ENCODE assay signal across 8 cellular contexts in the genomic region with DNA sequence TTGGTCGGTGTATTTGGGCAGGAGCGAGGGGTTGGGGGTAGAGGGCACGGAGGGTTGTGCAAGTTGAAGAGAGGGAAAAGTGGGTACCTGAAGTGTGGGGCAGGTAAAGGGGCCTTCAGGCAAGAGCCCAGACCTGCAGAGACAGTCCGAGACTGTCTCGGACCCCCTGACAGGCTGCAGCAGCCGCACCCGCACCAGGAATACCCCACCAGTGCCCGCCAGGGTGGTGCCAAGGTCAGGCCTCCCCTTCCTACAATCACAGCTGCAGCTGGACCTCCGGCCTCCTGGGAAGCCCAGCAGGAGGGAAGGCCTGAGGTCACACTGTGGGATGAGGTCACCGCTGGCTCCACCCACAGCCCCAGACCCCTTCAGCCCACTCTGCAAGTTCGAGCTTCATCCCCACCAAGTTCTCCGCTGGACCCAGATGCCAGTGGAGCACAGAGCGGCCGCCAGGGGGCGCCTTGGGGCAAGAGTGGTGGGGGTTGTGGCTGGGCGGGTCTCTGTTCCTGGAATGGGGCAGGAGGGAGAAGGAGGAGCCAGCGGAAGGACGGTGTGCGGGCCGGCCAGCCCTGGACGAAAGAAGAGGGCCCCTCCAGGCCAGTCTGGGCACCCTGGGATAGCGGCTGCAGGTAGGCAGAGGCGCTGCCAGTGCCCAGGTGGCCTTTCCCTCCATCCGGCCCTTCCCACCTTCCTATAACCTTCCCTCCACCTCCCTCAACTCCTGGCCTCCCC. TPM values are rescaled to one million over a fixed set of nuclear protein-coding genes. Genes with fewer than 3 reads are reported as not detected.
A peak's percentile ranks its signal among the peaks of the same experiment; 100 is the strongest.
DNase-seq lines count a peak whose midpoint lies in the region; ATAC-seq and TF ChIP-seq lines count a peak whose summit lies in the region.

A gene (plus strand): TSS at position 539 of the 732 bp plus-strand sequence. CDS start 452 bp downstream, outside the sequence.

- H3K36me3 Mint-ChIP-seq in activated T-cell treated with anti-CD3 and anti-CD28 coated beads, Interleukin-2, amount 50 U/mL, for 24 hours (ENCODE audit: low read depth) = peaks cover 68% of the 10 kb centered on the region
- peaks cover 0 to 7% of the 10 kb centered on the region in 2 donors for H3K36me3 Mint-ChIP-seq in naive B cell

- H4K20me1 ChIP-seq in PC-9 (ENCODE audit: insufficient read depth) = no peaks in the 10 kb centered on the region; the same call in 1 of the 2 replicates

- POLR2A ChIA-PET in PC-9 (lab: Charles Lee; ENCODE audit: unreplicated experiment) = interaction anchor here (0.6 to 2.2 kb wide), 4 partner anchors 157 to 424 kb away, joined by 3 to 34 read pairs (median 5); no protein-coding TSS in a partner anchor

- peaks cover 7% of the 10 kb centered on the region; the same call in 1 of the 2 replicates for H3K36me3 ChIP-seq in PC-9 (ENCODE audit: low read depth)

- no TSS peak for BruUV-seq in PC-9 (replicated peaks; lab: Mats Ljungman, UMichigan)

- no peaks in the 10 kb centered on the region for H3K79me2 ChIP-seq in PC-9 (ENCODE audit: low read depth)

- no peaks in the 10 kb centered on the region; the same call in 1 of the 2 replicates for H3K4me1 ChIP-seq in PC-9 (replicated peaks; ENCODE audit: insufficient read depth)

- DNase-seq in EH (ENCODE audit: low read depth) (peak; percentile 82), HT-29 (ENCODE audit: low spot score) (peak; percentile 84), PC-9 (peak; percentile 59 to 95), fibroblast of gingiva (ENCODE audit: low read depth) (peak; percentile 66), naive B cell (peak; percentile 67)
- DNase-seq in activated T-cell treated with anti-CD3 and anti-CD28 coated beads, Interleukin-2, amount 50 U/mL, for 24 hours = peak; percentile 88
- peak; percentile 40 to 58 for DNase-seq in stimulated activated CD8-positive, alpha-beta memory T cell treated with anti-CD3 and anti-CD28 coated beads, Interleukin-7, amount 100 ng/mL, for 4 hours (ENCODE audit: low read depth in 2 of 2)

- H3K27me3 ChIP-seq in PC-9 (ENCODE audit: insufficient read depth, low read depth) = no peaks in the 10 kb centered on the region

- peak within 1 kb of the TSS; percentile 45; the same call in 1 of the 2 replicates for H3K4me3 ChIP-seq in PC-9

- H3K4me1 Mint-ChIP-seq in activated T-cell treated with anti-CD3 and anti-CD28 coated beads, Interleukin-2, amount 50 U/mL, for 24 hours (ENCODE audit: low read depth) = peaks cover 6% of the 10 kb centered on the region
- H3K4me1 Mint-ChIP-seq in naive B cell = peaks cover 2 to 11% (median 5%) of the 10 kb centered on the region in 3 donors

- TF ChIP-seq CTCF in PC-9 (conservative IDR thresholded peaks at IDR 0.05) = peak; percentile 97

- CTCF ChIA-PET in PC-9 (lab: Charles Lee) = interaction anchor here (0.5 to 2.5 kb wide), 18 partner anchors 14 to 476 kb away, joined by 3 to 33 read pairs (median 4); a partner anchor contains a TSS

- H3K27me3 Mint-ChIP-seq in activated T-cell treated with anti-CD3 and anti-CD28 coated beads, Interleukin-2, amount 50 U/mL, for 24 hours = no peaks in the 10 kb centered on the region
- H3K27me3 Mint-ChIP-seq in naive B cell = no peaks in the 10 kb centered on the region

- no peak within 1 kb of the TSS for H3K27ac Mint-ChIP-seq in activated T-cell treated with anti-CD3 and anti-CD28 coated beads, Interleukin-2, amount 50 U/mL, for 24 hours
- H3K27ac Mint-ChIP-seq in naive B cell = peak within 1 kb of the TSS in 2 of 6 donors; percentile 71 to 86

- H2AFZ ChIP-seq in PC-9 = peak within 1 kb of the TSS; percentile 63

- no peaks in the 10 kb centered on the region for H3K9me2 ChIP-seq in PC-9 (ENCODE audit: insufficient read depth)

- no peak within 1 kb of the TSS for H3K4me3 Mint-ChIP-seq in activated T-cell treated with anti-CD3 and anti-CD28 coated beads, Interleukin-2, amount 50 U/mL, for 24 hours
- no peak within 1 kb of the TSS for H3K4me3 Mint-ChIP-seq in naive B cell

- intact Hi-C loops in PC-9 (cut with micrococcal nuclease; ENCODE audit: unreplicated experiment) = loop anchor here (1.0 to 5.0 kb wide), 11 partner anchors 48 to 883 kb away; a partner anchor contains a TSS

- no peaks in the 10 kb centered on the region for H3K9me3 ChIP-seq in PC-9 (ENCODE audit: insufficient read depth, low read depth)

- peak within 1 kb of the TSS; percentile 71 for H3K4me2 ChIP-seq in PC-9

- H3K9me3 Mint-ChIP-seq in activated T-cell treated with anti-CD3 and anti-CD28 coated beads, Interleukin-2, amount 50 U/mL, for 24 hours = no peaks in the 10 kb centered on the region
- H3K9me3 Mint-ChIP-seq in naive B cell = no peaks in the 10 kb centered on the region

- H3K27ac ChIP-seq in PC-9 = no peak within 1 kb of the TSS

- H3F3A ChIP-seq in PC-9 (ENCODE audit: insufficient read depth, low read depth) = peaks cover 25% of the 10 kb centered on the region; the same call in 1 of the 2 replicates

- ATAC-seq in naive B cell (ENCODE audit: low read depth in 2 of 2) (peak; percentile 77 to 83), HG02610 (IDR thresholded peaks at IDR 0.05; ENCODE audit: unreplicated experiment) (no peak)

RNA-seq across cellular contexts. Expression of the gene that starts here (rescaled TPM):
- total RNA-seq in HT-29 (2014; rRNA removed; shearing (Covaris generic)) = 24.7 and 28.9 TPM in 2 replicates
- 34.8 and 44.2 TPM in 2 replicates for total RNA-seq in PC-9 (2021)
- polyA plus RNA-seq in naive B cell (ENCODE audit: low read depth in 6 of 6) = not detected

Comparison
In these comparisons a context has a peak if more than half of its experiments do, and no peak if none do; other contexts are left out.
1. Peak in DNase-seq and ATAC-seq in naive B cell; RNA of the gene not detected or under 1 TPM.